In genomic region chr3:132659370-132660055, GRCh38 we compare ENCODE assay signal across 8 cellular contexts. TPM values are rescaled to one million over a fixed set of nuclear protein-coding genes. Genes with fewer than 3 reads are reported as not detected.
DNase-seq lines count a peak whose midpoint lies in the region; ATAC-seq and TF ChIP-seq lines count a peak whose summit lies in the region.

TSS of gene ACAD11 (minus strand) at chr3:132659809. CDS start at chr3:132659751, 58 bp downstream.

- H3K27me3 ChIP-seq in lung (ENCODE audit: control insufficient read depth, insufficient read depth) = no peaks in the 10 kb centered on the region

- peaks cover 23% of the 10 kb centered on the region for H3K36me3 Mint-ChIP-seq in effector memory CD8-positive, alpha-beta T cell (ENCODE audit: insufficient read depth)

- no peaks in the 10 kb centered on the region for H3K9me3 Mint-ChIP-seq in effector memory CD8-positive, alpha-beta T cell

- H3K4me1 Mint-ChIP-seq in effector memory CD8-positive, alpha-beta T cell (ENCODE audit: low read depth in 2 of 2) = peaks cover 37 to 47% of the 10 kb centered on the region in 2 donors

- DNase-seq in CD1c-positive myeloid dendritic cell (ENCODE audit: extremely low spot score) (peak; percentile 79), NCI-H226 (peak; percentile 39), lung (ENCODE audit: low spot score) (peak; percentile 82)
- peak; percentile 49 for DNase-seq in activated CD4-positive, alpha-beta T cell treated with anti-CD3 and anti-CD28 coated beads for 48 hours
- DNase-seq in effector memory CD8-positive, alpha-beta T cell = peak; percentile 5 to 17 (median 11)
- DNase-seq in stimulated activated CD8-positive, alpha-beta memory T cell treated with anti-CD3 and anti-CD28 coated beads, Interleukin-2, amount 100 ng/mL, for 48 hours (ENCODE audit: low read depth in 2 of 2) = peak; percentile 13 to 22

- H3K36me3 ChIP-seq in lung (ENCODE audit: control insufficient read depth in 2 of 2, insufficient read depth in 2 of 2, low read length in 2 of 2) = no peaks in the 10 kb centered on the region

- WGBS in lung, 2 donors = 0% methylated on average over 34 of the region's 34 CpGs

- peak within 1 kb of the TSS; percentile 92 to 97 for H3K4me3 Mint-ChIP-seq in effector memory CD8-positive, alpha-beta T cell

- TF ChIP-seq CTCF in lung (IDR thresholded peaks at IDR 0.05; ENCODE audit: control extremely low read depth, extremely low read depth) = peak; percentile 37

- H3K4me1 ChIP-seq in lung (ENCODE audit: control insufficient read depth in 2 of 2, insufficient read depth in 2 of 2, low read length in 2 of 2) = peaks cover 0 to 5% of the 10 kb centered on the region in 2 donors

- ATAC-seq in GM18909 (IDR thresholded peaks at IDR 0.05; ENCODE audit: poor library complexity, unreplicated experiment) = peak; percentile 61
- peak; percentile 35 for ATAC-seq in HG03139 (IDR thresholded peaks at IDR 0.05; ENCODE audit: unreplicated experiment)
- peak; percentile 31 for ATAC-seq in effector memory CD8-positive, alpha-beta T cell (replicated peaks)
- peak; percentile 88 for ATAC-seq in lung (ENCODE audit: insufficient read depth, low FRiP score)

- H3K4me3 ChIP-seq in lung = peak within 1 kb of the TSS; percentile 89

- H3K27ac Mint-ChIP-seq in effector memory CD8-positive, alpha-beta T cell = peak within 1 kb of the TSS; percentile 97 to 99

- H3K9me3 ChIP-seq in lung (ENCODE audit: control insufficient read depth in 2 of 2, insufficient read depth in 1 of 2, low read length in 1 of 2) = no peaks in the 10 kb centered on the region

- no peaks in the 10 kb centered on the region for H3K27me3 Mint-ChIP-seq in effector memory CD8-positive, alpha-beta T cell

- peak within 1 kb of the TSS; percentile 93 to 99 for H3K27ac ChIP-seq in lung (ENCODE audit: low read depth in 1 of 2, low read length in 1 of 2)

RNA-seq across cellular contexts. Expression of gene ACAD11, which starts in this region (rescaled TPM):
- 10 to 100 TPM; 18.4 to 34.2 TPM for total RNA-seq in lung
- polyA plus RNA-seq in lung = 10 to 100 TPM in 1 of 2 donors, 1 to 10 TPM in 1; 6.3 to 13.6 TPM

Comparison
In these comparisons a context has a peak if more than half of its experiments do, and no peak if none do; other contexts are left out.
1. Peak in every context shown above with its lines: DNase-seq, ATAC-seq, H3K4me3 ChIP-seq and H3K27ac ChIP-seq.
2. DNase-seq: peak in every context shown above with its lines; median percentile 82 in lung; 79 in CD1c-positive myeloid dendritic cell; 49 in activated CD4-positive, alpha-beta T cell treated with anti-CD3 and anti-CD28 coated beads for 48 hours; 39 in NCI-H226; 18 in stimulated activated CD8-positive, alpha-beta memory T cell treated with anti-CD3 and anti-CD28 coated beads, Interleukin-2, amount 100 ng/mL, for 48 hours; 11 in effector memory CD8-positive, alpha-beta T cell.
3. ATAC-seq: peak in every context shown above with its lines; median percentile 88 in lung; 61 in GM18909; 35 in HG03139; 31 in effector memory CD8-positive, alpha-beta T cell.